ENCODE assay signal across 8 cellular contexts in genomic region chr1:234600418-234601216, GRCh38. TPM values are rescaled to one million over a fixed set of nuclear protein-coding genes. Genes with fewer than 3 reads are reported as not detected.
DNase-seq lines count a peak whose midpoint lies in the region; ATAC-seq, FAIRE-seq and TF ChIP-seq lines count a peak whose summit lies in the region.

No MANE protein-coding gene starts in this region.

- H3K27ac ChIP-seq in BLaER1 (peak overlapping the region; percentile 100), K562 (ENCODE audit: extremely low read depth, low read depth, low read length) (peak overlapping the region; percentile 90)

- peaks cover 15 to 22% of the 10 kb centered on the region in 2 donors for H3K36me3 Mint-ChIP-seq in stimulated activated naive B cell treated with anti-CD40 and anti-IgM and Interleukin-4, amounts not matched to agents 10 μg/mL and 1 μg/mL and 100 μg/mL, for 72 hours

- H3K4me1 Mint-ChIP-seq in stimulated activated naive B cell treated with anti-CD40 and anti-IgM and Interleukin-4, amounts not matched to agents 10 μg/mL and 1 μg/mL and 100 μg/mL, for 72 hours: peaks cover 26 to 60% of the 10 kb centered on the region in 2 donors

- DNase-seq in NCI-H446 (lab: John Stamatoyannopoulos, UW) (peak; percentile 67 to 83), K562 (ENCODE audit: extremely low read depth in 1 of 4, low spot score in 3 of 4) (peak in 2 of 4 experiments; percentile 41 to 64), kidney epithelial cell (ENCODE audit: low read depth) (no peak), AG08395 (ENCODE audit: low spot score) (no peak)
- no peak for DNase-seq in stimulated activated naive B cell treated with anti-CD40 and anti-IgM and Interleukin-4, amounts not matched to agents 10 μg/mL and 1 μg/mL and 100 μg/mL, for 72 hours

- POLR2A ChIA-PET in K562 (lab: Yijun Ruan, JAX): interaction anchor here (0.6 to 3.4 kb wide), 31 partner anchors 9 to 483 kb away, joined by 3 to 26 read pairs (median 3); partner anchors contain the start of gene IRF2BP2

- H3K4me1 ChIP-seq in BLaER1 (peaks cover 44% of the 10 kb centered on the region), K562 (replicated peaks in 1 of 2; ENCODE audit: control insufficient read depth in 2 of 2, insufficient read depth in 2 of 2, low read length in 2 of 2) (peaks cover 21 to 49% of the 10 kb centered on the region in 2 experiments)

- TF ChIP-seq CTCF in K562 (IDR thresholded peaks at IDR 0.05 in 2 of 3, conservative IDR thresholded peaks at IDR 0.05 in 1 of 3; ENCODE audit: insufficient read depth in 2 of 3, low read depth in 1 of 3, low read length in 3 of 3): no peak
- no peak for TF ChIP-seq CTCF in kidney epithelial cell (IDR thresholded peaks at IDR 0.05; ENCODE audit: insufficient read depth, low read length, poor library complexity, severe bottlenecking)

- H3K9me3 Mint-ChIP-seq in stimulated activated naive B cell treated with anti-CD40 and anti-IgM and Interleukin-4, amounts not matched to agents 10 μg/mL and 1 μg/mL and 100 μg/mL, for 72 hours: no peaks in the 10 kb centered on the region

- peak overlapping the region; percentile 49 for H2AFZ ChIP-seq in K562 (ENCODE audit: low read depth, low read length)

- peak; percentile 6 for ATAC-seq in GM19023 (IDR thresholded peaks at IDR 0.05; ENCODE audit: unreplicated experiment)
- peak; percentile 7; the same call in 2 of the 3 replicates for ATAC-seq in K562
- ATAC-seq in stimulated activated naive B cell treated with anti-CD40 and anti-IgM and Interleukin-4, amounts not matched to agents 10 μg/mL and 1 μg/mL and 100 μg/mL, for 72 hours (replicated peaks): peak in 1 of 2 donors; percentile 6
- ATAC-seq in GM21576 (IDR thresholded peaks at IDR 0.05; ENCODE audit: unreplicated experiment): no peak

- 0 out of 2 replicates have a peak, but pooled peaks have one; percentile 35 for TF ChIP-seq POLR2A in K562 (conservative IDR thresholded peaks at IDR 0.05)

- H3K4me3 Mint-ChIP-seq in stimulated activated naive B cell treated with anti-CD40 and anti-IgM and Interleukin-4, amounts not matched to agents 10 μg/mL and 1 μg/mL and 100 μg/mL, for 72 hours: peak overlapping the region; percentile 89 to 90

- H3K4me3 ChIP-seq in BLaER1 (peak overlapping the region; percentile 95), K562 (peak overlapping the region; percentile 46), kidney epithelial cell (ENCODE audit: low read depth, low read length) (peak overlapping the region; percentile 35)

- intact Hi-C loops in K562 (cut with micrococcal nuclease): loop anchor here (2.0 to 10.0 kb wide), 8 partner anchors 53 to 904 kb away; partner anchors contain the start of genes B3GALNT2 and COA6

- H4K20me1 ChIP-seq in BLaER1 (peaks cover 2% of the 10 kb centered on the region; the same call in 1 of the 2 replicates), K562 (replicated peaks; ENCODE audit: control insufficient read depth, insufficient read depth, low read length) (peaks cover 8% of the 10 kb centered on the region; the same call in 1 of the 2 replicates)

- H3K9me3 ChIP-seq in BLaER1 (peaks cover 18% of the 10 kb centered on the region), K562 (replicated peaks; ENCODE audit: control insufficient read depth, insufficient read depth, low read depth, low read length) (no peaks in the 10 kb centered on the region)

- H3K27me3 Mint-ChIP-seq in stimulated activated naive B cell treated with anti-CD40 and anti-IgM and Interleukin-4, amounts not matched to agents 10 μg/mL and 1 μg/mL and 100 μg/mL, for 72 hours: no peaks in the 10 kb centered on the region

- H3K27me3 ChIP-seq in BLaER1 (no peaks in the 10 kb centered on the region), K562 (ENCODE audit: control insufficient read depth in 2 of 2, insufficient read depth in 2 of 2, low read length in 2 of 2) (no peaks in the 10 kb centered on the region), kidney epithelial cell (ENCODE audit: control insufficient read depth, insufficient read depth, low read length) (no peaks in the 10 kb centered on the region)

- H3K4me2 ChIP-seq in BLaER1: peak overlapping the region; percentile 79
- H3K4me2 ChIP-seq in K562 (ENCODE audit: insufficient read depth, low read length): peak overlapping the region; percentile 61

- H3K36me3 ChIP-seq in BLaER1 (peaks cover 44% of the 10 kb centered on the region), K562 (ENCODE audit: control insufficient read depth, insufficient read depth, low read length) (peaks cover 32% of the 10 kb centered on the region), kidney epithelial cell (ENCODE audit: control insufficient read depth, insufficient read depth, low read length) (no peaks in the 10 kb centered on the region)

- H3K27ac Mint-ChIP-seq in stimulated activated naive B cell treated with anti-CD40 and anti-IgM and Interleukin-4, amounts not matched to agents 10 μg/mL and 1 μg/mL and 100 μg/mL, for 72 hours: peak overlapping the region; percentile 88

- no peak for TF ChIP-seq EP300 in K562 (IDR thresholded peaks at IDR 0.05; ENCODE audit: low read length)

- peak overlapping the region; percentile 100 for H3K9ac ChIP-seq in BLaER1
- H3K9ac ChIP-seq in K562 (ENCODE audit: insufficient read depth in 1 of 2, low read depth in 2 of 2, low read length in 2 of 2): peak overlapping the region; percentile 69 to 90

- TSS peak; percentile 96 for BruUV-seq in K562 (replicated peaks; lab: Mats Ljungman, UMichigan)

- H3K9me1 ChIP-seq in K562 (ENCODE audit: control insufficient read depth, insufficient read depth, low read length): no peaks in the 10 kb centered on the region

- WGBS in K562 (ENCODE audit: insufficient coverage, low coverage, missing lambda C conversion rate): 7% methylated on average over 11 of the region's 11 CpGs

- peaks cover 35% of the 10 kb centered on the region for H3K79me2 ChIP-seq in K562 (ENCODE audit: control insufficient read depth, insufficient read depth, low read length)

- in situ Hi-C loops in K562 (cut with MboI): no loop called here

- TF ChIP-seq RAD21 in K562 (CRISPR knock-in tag; conservative IDR thresholded peaks at IDR 0.05 in 1 of 2, IDR thresholded peaks at IDR 0.05 in 1 of 2): no peak; a peak in 1 of 4 replicates

- CTCF ChIA-PET in K562 (lab: Yijun Ruan, JAX; ENCODE audit: low intra/inter-chr PET ratio): interaction anchor here (0.7 kb wide), 1 partner anchor 101 kb away, joined by 3 read pairs; no protein-coding TSS in a partner anchor

- FAIRE-seq in K562 (lab: Jason Lieb, UNC): no peak

TF ChIP-seq in K562, 482 proteins besides CTCF, POLR2A, EP300 and RAD21 (continues in another document):
- no peak for TF ChIP-seq ZBED1 (IDR thresholded peaks at IDR 0.05)
- no peak for TF ChIP-seq CGGBP1 (CRISPR knock-in tag; IDR thresholded peaks at IDR 0.05)
- no peak for TF ChIP-seq CAMTA2 (CRISPR knock-in tag; conservative IDR thresholded peaks at IDR 0.05)
- no peak for TF ChIP-seq ZBTB2 (IDR thresholded peaks at IDR 0.05)
- TF ChIP-seq ZEB2 (IDR thresholded peaks at IDR 0.05): no peak
- no peak for TF ChIP-seq ZNF280A (IDR thresholded peaks at IDR 0.05; ENCODE audit: low read depth, partially characterized antibody)

RNA-seq across cellular contexts. Expression of gene IRF2BP2, which starts 9.4 kb away (rescaled TPM):
- 23.6 and 29.2 TPM in 2 replicates for total RNA-seq in K562 (2011; cell fraction: chromatin; rRNA removed; ENCODE audit: low replicate concordance)
- total RNA-seq in K562 (2011; cell fraction: nucleolus; rRNA removed): 17.0 and 26.0 TPM in 2 replicates
- 17.2 and 26.8 TPM in 2 replicates for total RNA-seq in K562 (2011; cell fraction: nucleoplasm; rRNA removed)
- total RNA-seq in K562 (2014; rRNA removed) (24.4 and 38.8 TPM in 2 replicates), K562 (2014; rRNA removed; fragmentation: Illumina TruSeq; extraction: Trizol) (18.4 and 22.1 TPM in 2 replicates), K562 (2015; rRNA removed; fragmentation: Illumina TruSeq; extraction: Trizol) (35.3 and 39.1 TPM in 2 replicates), K562 (2021) (68.4 and 68.6 TPM in 2 replicates), kidney epithelial cell (85.5 and 88.5 TPM in 2 replicates)
- polyA plus RNA-seq in K562 (2011; rRNA removed) (7.7 and 18.0 TPM in 2 replicates), K562 (2014; fragmentation: Illumina TruSeq; extraction: Trizol) (47.0 and 60.0 TPM in 2 replicates), K562 (2014; fragmentation: Nextera tagmentation; extraction: Ambion mirVana) (10 to 100 TPM; 11.4 to 18.2 TPM), K562 (2014; rRNA removed) (19.0 and 30.4 TPM in 2 replicates)
- polyA plus RNA-seq in K562 (2011; cell fraction: cytosol; rRNA removed): 12.4 and 22.0 TPM in 2 replicates
- polyA plus RNA-seq in K562 (2011; cell fraction: nucleus; rRNA removed): 73.6 and 97.0 TPM in 2 replicates
- 38.3 and 116 TPM in 2 replicates for polyA plus RNA-seq in K562 (2012)
- polyA minus RNA-seq in K562 (2011; rRNA and poly(A)+ RNA removed): 10.8 and 16.9 TPM in 2 replicates
- 43.5 and 61.6 TPM in 2 replicates for polyA minus RNA-seq in K562 (2011; cell fraction: cytosol; rRNA and poly(A)+ RNA removed)
- polyA minus RNA-seq in K562 (2011; cell fraction: nucleus; rRNA and poly(A)+ RNA removed): 22.5 and 41.3 TPM in 2 replicates

Comparison
In these comparisons a context has a peak if more than half of its experiments do, and no peak if none do; other contexts are left out.
1. H3K4me3 ChIP-seq: peak in every context shown above with its lines; median percentile 95 in BLaER1; 46 in K562; 35 in kidney epithelial cell.
2. DNase-seq: peak in NCI-H446 (2 of 2); none in kidney epithelial cell (single experiment), stimulated activated naive B cell treated with anti-CD40 and anti-IgM and Interleukin-4, amounts not matched to agents 10 μg/mL and 1 μg/mL and 100 μg/mL, for 72 hours (single experiment) and AG08395 (single experiment).